ENCODE assay signal across 12 cellular contexts in genomic region chr11:110184974-110185597, GRCh38.
A peak's percentile ranks its signal among the peaks of the same experiment; 100 is the strongest.
DNase-seq lines count a peak whose midpoint lies in the region; ATAC-seq and TF ChIP-seq lines count a peak whose summit lies in the region.
"Had no signal": no experiment of that assay in that cellular context is flagged by ENCODE, and none has a peak within 500 bp of the region (broad histone marks: within the 10 kb centered on the region; RNA-seq: fewer than 3 reads in every experiment).

No MANE protein-coding gene starts in this region.

- H3K27ac Mint-ChIP-seq in activated CD8-positive, alpha-beta T cell treated with anti-CD3 and anti-CD28 coated beads, Interleukin-2, amount 10 ng/mL, durations not matched to agents 7 days and 5 days: no peak overlapping the region
- H3K27ac Mint-ChIP-seq: CD8-positive, alpha-beta T cell; dendritic cell treated with granulocyte-macrophage colony-stimulating factor and Interleukin-4, amounts not matched to agents 40 ng/mL and 50 ng/mL, for 4 days; memory B cell had no signal

- H3K9ac ChIP-seq in mammary epithelial cell (ENCODE audit: insufficient read depth, low read length) (no peak overlapping the region), skeletal muscle satellite cell (ENCODE audit: low read depth, low read length) (peak overlapping the region; percentile 73)

- peak; percentile 16 for DNase-seq in MV-4-11 (lab: John Stamatoyannopoulos, UW)
- DNase-seq in mammary epithelial cell: peak; percentile 82
- peak; percentile 96 for DNase-seq in iris pigment epithelial cell (ENCODE audit: low read depth)
- DNase-seq in NCI-H2029 (lab: John Stamatoyannopoulos, UW): no peak
- no peak for DNase-seq in stimulated activated naive CD4-positive, alpha-beta T cell treated with Interleukin-2 at 50 U/mL for 16 hours (lab: John Stamatoyannopoulos, UW)
- DNase-seq in SK-N-DZ (ENCODE audit: low spot score): no peak
- DNase-seq in activated CD8-positive, alpha-beta T cell treated with anti-CD3 and anti-CD28 coated beads, Interleukin-2, amount 10 ng/mL, durations not matched to agents 7 days and 5 days: no peak
- DNase-seq: CD8-positive, alpha-beta T cell; NCI-H1105 treated with DMSO at 0.1 percent for 48 hours had no signal

- H3K4me3 ChIP-seq in mammary epithelial cell (replicated peaks in 1 of 3; ENCODE audit: insufficient read depth in 1 of 3, low read depth in 2 of 3, low read length in 3 of 3) (no peak overlapping the region), skeletal muscle satellite cell (ENCODE audit: low read length) (peak overlapping the region; percentile 12)

- no peak for TF ChIP-seq CTCF in mammary epithelial cell (conservative IDR thresholded peaks at IDR 0.05 in 1 of 2, IDR thresholded peaks at IDR 0.05 in 1 of 2; ENCODE audit: extremely low read depth in 1 of 2, insufficient read depth in 1 of 2, low read depth in 1 of 2, low read length in 2 of 2)

- H3K27me3 ChIP-seq in mammary epithelial cell (ENCODE audit: insufficient read depth, low read length): no peaks in the 10 kb centered on the region
- no peaks in the 10 kb centered on the region for H3K27me3 ChIP-seq in skeletal muscle satellite cell (ENCODE audit: control insufficient read depth, insufficient read depth, low read length)

- peaks cover 3% of the 10 kb centered on the region for H3K27me3 Mint-ChIP-seq in activated CD8-positive, alpha-beta T cell treated with anti-CD3 and anti-CD28 coated beads, Interleukin-2, amount 10 ng/mL, durations not matched to agents 7 days and 5 days (ENCODE audit: low read depth)
- H3K27me3 Mint-ChIP-seq: dendritic cell treated with granulocyte-macrophage colony-stimulating factor and Interleukin-4, amounts not matched to agents 40 ng/mL and 50 ng/mL, for 4 days had no signal

- no peak overlapping the region for H2AFZ ChIP-seq in mammary epithelial cell (ENCODE audit: low read depth, low read length)

- H3K36me3 ChIP-seq in mammary epithelial cell (ENCODE audit: insufficient read depth, low read length) (no peaks in the 10 kb centered on the region), skeletal muscle satellite cell (ENCODE audit: insufficient read depth, low read length) (no peaks in the 10 kb centered on the region)

- dilution Hi-C loops in mammary epithelial cell (cut with HindIII; ENCODE audit: low sequenced_read_pairs): no loop called here

- in situ Hi-C loops in mammary epithelial cell (cut with MboI; ENCODE audit: low sequenced_read_pairs in 2 of 2): loop anchor here in 1 of 2 donors (25.0 kb wide), 1 partner anchor 223 kb away; no protein-coding TSS in a partner anchor

- no peak for ATAC-seq in activated CD8-positive, alpha-beta T cell treated with anti-CD3 and anti-CD28 coated beads, Interleukin-2, amount 10 ng/mL, durations not matched to agents 7 days and 5 days
- ATAC-seq: CD8-positive, alpha-beta T cell had no signal

- intact Hi-C loops in mammary epithelial cell (cut with micrococcal nuclease): no loop called here

- WGBS in mammary epithelial cell (ENCODE audit: low coverage, missing lambda C conversion rate): 49% methylated on average over 5 of the region's 5 CpGs

- H3K4me2 ChIP-seq in mammary epithelial cell (ENCODE audit: insufficient read depth, low read depth, low read length) (peak overlapping the region; percentile 54), skeletal muscle satellite cell (ENCODE audit: low read length) (peak overlapping the region; percentile 53)

- BruUV-seq in mammary epithelial cell (replicated peaks; lab: Mats Ljungman, UMichigan): no TSS peak

- peak overlapping the region; percentile 62 for H3K27ac ChIP-seq in mammary epithelial cell (ENCODE audit: insufficient read depth, low read depth, low read length)

- POLR2A ChIA-PET in activated CD8-positive, alpha-beta T cell treated with anti-CD3 and anti-CD28 coated beads, Interleukin-2, amount 10 ng/mL, durations not matched to agents 7 days and 5 days (lab: Charles Lee): no interaction called here

- H3K9me3 Mint-ChIP-seq in activated CD8-positive, alpha-beta T cell treated with anti-CD3 and anti-CD28 coated beads, Interleukin-2, amount 10 ng/mL, durations not matched to agents 7 days and 5 days (ENCODE audit: insufficient read depth): no peaks in the 10 kb centered on the region
- H3K9me3 Mint-ChIP-seq: CD8-positive, alpha-beta T cell; dendritic cell treated with granulocyte-macrophage colony-stimulating factor and Interleukin-4, amounts not matched to agents 40 ng/mL and 50 ng/mL, for 4 days; memory B cell had no signal

- no peaks in the 10 kb centered on the region for H3K36me3 Mint-ChIP-seq in activated CD8-positive, alpha-beta T cell treated with anti-CD3 and anti-CD28 coated beads, Interleukin-2, amount 10 ng/mL, durations not matched to agents 7 days and 5 days (ENCODE audit: low read depth)
- H3K36me3 Mint-ChIP-seq: CD8-positive, alpha-beta T cell; memory B cell had no signal

- H3K9me3 ChIP-seq in mammary epithelial cell (replicated peaks; ENCODE audit: insufficient read depth, low read length): no peaks in the 10 kb centered on the region
- H3K9me3 ChIP-seq in skeletal muscle satellite cell (replicated peaks; ENCODE audit: low read length): no peaks in the 10 kb centered on the region

- no peak overlapping the region for H3K4me3 Mint-ChIP-seq in activated CD8-positive, alpha-beta T cell treated with anti-CD3 and anti-CD28 coated beads, Interleukin-2, amount 10 ng/mL, durations not matched to agents 7 days and 5 days
- H3K4me3 Mint-ChIP-seq: CD8-positive, alpha-beta T cell; dendritic cell treated with granulocyte-macrophage colony-stimulating factor and Interleukin-4, amounts not matched to agents 40 ng/mL and 50 ng/mL, for 4 days; memory B cell had no signal

- no peaks in the 10 kb centered on the region for H3K79me2 ChIP-seq in mammary epithelial cell (ENCODE audit: insufficient read depth, low read length)

- H4K20me1 ChIP-seq in mammary epithelial cell (ENCODE audit: insufficient read depth, low read length): no peaks in the 10 kb centered on the region

- H3K4me1 Mint-ChIP-seq in activated CD8-positive, alpha-beta T cell treated with anti-CD3 and anti-CD28 coated beads, Interleukin-2, amount 10 ng/mL, durations not matched to agents 7 days and 5 days (ENCODE audit: low read depth): no peaks in the 10 kb centered on the region

- peaks cover 55% of the 10 kb centered on the region for H3K4me1 ChIP-seq in mammary epithelial cell (ENCODE audit: insufficient read depth, low read length)
- H3K4me1 ChIP-seq in skeletal muscle satellite cell (ENCODE audit: control insufficient read depth, insufficient read depth, low read length): peaks cover 57% of the 10 kb centered on the region

- CTCF ChIA-PET in mammary epithelial cell (lab: Charles Lee; ENCODE audit: low non-redundant PET): interaction anchor here (0.6 kb wide), 1 partner anchor 65 kb away, joined by 5 read pairs; no protein-coding TSS in a partner anchor
- CTCF ChIA-PET in activated CD8-positive, alpha-beta T cell treated with anti-CD3 and anti-CD28 coated beads, Interleukin-2, amount 10 ng/mL, durations not matched to agents 7 days and 5 days (lab: Charles Lee): interaction anchor here (0.7 kb wide), 1 partner anchor 11 kb away, joined by 3 read pairs; no protein-coding TSS in a partner anchor

Comparison
In these comparisons a context has a peak if more than half of its experiments do, and no peak if none do; other contexts are left out.
1. DNase-seq: peak in MV-4-11 (single experiment), mammary epithelial cell (single experiment) and iris pigment epithelial cell (single experiment); none in NCI-H2029 (single experiment), stimulated activated naive CD4-positive, alpha-beta T cell treated with Interleukin-2 at 50 U/mL for 16 hours (single experiment), SK-N-DZ (single experiment) and activated CD8-positive, alpha-beta T cell treated with anti-CD3 and anti-CD28 coated beads, Interleukin-2, amount 10 ng/mL, durations not matched to agents 7 days and 5 days (single experiment).